Comparison of ENCODE assay signal across 8 cellular contexts in genomic region chr1:23558140-23558871, GRCh38. TPM values are rescaled to one million over a fixed set of nuclear protein-coding genes. Genes with fewer than 3 reads are reported as not detected.
DNase-seq lines count a peak whose midpoint lies in the region; ATAC-seq and TF ChIP-seq lines count a peak whose summit lies in the region.

No MANE protein-coding gene starts in this region.

- H3K9me3 Mint-ChIP-seq in naive thymus-derived CD8-positive, alpha-beta T cell = no peaks in the 10 kb centered on the region

- peak overlapping the region; percentile 95 for H3K4me3 ChIP-seq in WI38 (ENCODE audit: low read depth, low read length)
- peak overlapping the region; percentile 100 for H3K4me3 ChIP-seq in epithelial cell of esophagus (ENCODE audit: low read length)

- POLR2A ChIA-PET in naive thymus-derived CD8-positive, alpha-beta T cell (lab: Charles Lee) = interaction anchor here (0.7 to 21.9 kb wide), 17 partner anchors 9 to 76 kb away, joined by 3 to 612 read pairs (median 11); no protein-coding TSS in a partner anchor

- TF ChIP-seq CTCF in WI38 (IDR thresholded peaks at IDR 0.05; ENCODE audit: low read depth, low read length) (no peak), epithelial cell of esophagus (IDR thresholded peaks at IDR 0.05; ENCODE audit: insufficient read depth, low read depth, low read length, missing control alignments) (no peak)

- H3K27ac Mint-ChIP-seq in naive thymus-derived CD8-positive, alpha-beta T cell = peak overlapping the region; percentile 81 to 97 (median 95)

- DNase-seq in DMS79 treated with DMSO at 0.1 percent for 48 hours (lab: John Stamatoyannopoulos, UW) (peak; percentile 85), M059J (ENCODE audit: low read depth) (peak; percentile 76), epithelial cell of esophagus (ENCODE audit: low read depth) (peak; percentile 52), epidermal melanocyte (ENCODE audit: insufficient read length, low spot score) (no peak)
- peak in 3 of 10 donors; percentile 19 to 34 (median 24) for DNase-seq in naive thymus-derived CD8-positive, alpha-beta T cell

- H3K36me3 Mint-ChIP-seq in naive thymus-derived CD8-positive, alpha-beta T cell = peaks cover 0 to 10% (median 3%) of the 10 kb centered on the region in 3 donors

- H3K4me1 Mint-ChIP-seq in naive thymus-derived CD8-positive, alpha-beta T cell = peaks cover 52 to 86% (median 76%) of the 10 kb centered on the region in 4 donors

- no peak for ATAC-seq in naive thymus-derived CD8-positive, alpha-beta T cell
- ATAC-seq in GM18498 (IDR thresholded peaks at IDR 0.05; ENCODE audit: unreplicated experiment) = no peak
- no peak for ATAC-seq in HG03039 (IDR thresholded peaks at IDR 0.05; ENCODE audit: unreplicated experiment)

- peak overlapping the region; percentile 85 to 97 (median 94) for H3K4me3 Mint-ChIP-seq in naive thymus-derived CD8-positive, alpha-beta T cell

- H3K27me3 Mint-ChIP-seq in naive thymus-derived CD8-positive, alpha-beta T cell = no peaks in the 10 kb centered on the region

RNA-seq across cellular contexts. Expression of gene ID3, which starts 1.0 kb away (rescaled TPM):
- total RNA-seq in M059J (2014; rRNA removed; shearing (Covaris generic)) = 909 and 1,078 TPM in 2 replicates
- 10 to 100 TPM; 60.9 to 64.8 TPM for total RNA-seq in naive thymus-derived CD8-positive, alpha-beta T cell
- polyA plus RNA-seq in naive thymus-derived CD8-positive, alpha-beta T cell = 1 to 10 TPM; 2.7 to 10.0 (median 4.6) TPM

RNA-seq across cellular contexts. Expression of gene E2F2, which starts 27.3 kb away (rescaled TPM):
- 2.8 and 3.6 TPM in 2 replicates for total RNA-seq in M059J (2014; rRNA removed; shearing (Covaris generic))
- total RNA-seq in naive thymus-derived CD8-positive, alpha-beta T cell = under 1 TPM; 0.10 to 0.14 TPM
- under 1 TPM in 2 of 3 donors, not detected in 1; 0.05 to 0.14 TPM for polyA plus RNA-seq in naive thymus-derived CD8-positive, alpha-beta T cell

Comparison
In these comparisons a context has a peak if more than half of its experiments do, and no peak if none do; other contexts are left out.
1. RNA of gene ID3, which starts 1.0 kb away (total RNA-seq): 909 to 1,078 TPM in M059J; 60.9 to 64.8 TPM in naive thymus-derived CD8-positive, alpha-beta T cell; every median in the first group is over 10 times any median in the second.